ENCODE assay signal across 12 cellular contexts in genomic region chr14:85296466-85297210, GRCh38.
DNase-seq lines count a peak whose midpoint lies in the region; TF ChIP-seq lines count a peak whose summit lies in the region.
"Had no signal": no experiment of that assay in that cellular context is flagged by ENCODE, and none has a peak within 500 bp of the region (broad histone marks: within the 10 kb centered on the region; RNA-seq: fewer than 3 reads in every experiment).

No MANE protein-coding gene starts in this region.

- TF ChIP-seq CTCF in neutrophil (IDR thresholded peaks at IDR 0.05), result no peak
- TF ChIP-seq CTCF in neural progenitor cell (IDR thresholded peaks at IDR 0.05), result no peak

- H3K9me3 ChIP-seq in neutrophil (no peaks in the 10 kb centered on the region), neural progenitor cell (ENCODE audit: low read depth) (no peaks in the 10 kb centered on the region)
- H3K9me3 ChIP-seq in effector memory CD4-positive, alpha-beta T cell (ENCODE audit: control insufficient read depth, low read length), result no peaks in the 10 kb centered on the region
- H3K9me3 ChIP-seq: mucosa of descending colon had no signal

- H3K9ac ChIP-seq in neural progenitor cell, result no peak overlapping the region

- no peaks in the 10 kb centered on the region for H3K27me3 Mint-ChIP-seq in neural progenitor cell (ENCODE audit: insufficient read depth, low read depth)

- H3K4me2 ChIP-seq in neural progenitor cell, result no peak overlapping the region

- H4K20me1 ChIP-seq in neural progenitor cell (ENCODE audit: low read depth), result no peaks in the 10 kb centered on the region

- peak; percentile 37 for DNase-seq in GDM1 (lab: John Stamatoyannopoulos, UW)
- DNase-seq in OCI-M2 (lab: John Stamatoyannopoulos, UW; ENCODE audit: unreplicated experiment), result peak; percentile 78
- DNase-seq in erythroblast (lab: John Stamatoyannopoulos, UW), result peak; percentile 72 to 92
- no peak for DNase-seq in neural progenitor cell (ENCODE audit: low spot score)
- DNase-seq in NCI-H2171 treated with DMSO at 0.1 percent for 48 hours (lab: John Stamatoyannopoulos, UW), result no peak
- DNase-seq in stimulated activated CD4-positive, alpha-beta T cell treated with anti-CD3 and anti-CD28 coated beads, Interleukin-2, amount 100 ng/mL, for 24 hours, result no peak
- DNase-seq in effector memory CD4-positive, alpha-beta T cell, result no peak
- DNase-seq: mucosa of descending colon, NCI-H2081, small intestine had no signal

- peaks cover 3% of the 10 kb centered on the region for H3K9me3 Mint-ChIP-seq in neural progenitor cell

- no peaks in the 10 kb centered on the region for H3K36me3 ChIP-seq in neutrophil
- H3K36me3 ChIP-seq in neural progenitor cell, result no peaks in the 10 kb centered on the region
- no peaks in the 10 kb centered on the region for H3K36me3 ChIP-seq in effector memory CD4-positive, alpha-beta T cell (ENCODE audit: control insufficient read depth, insufficient read depth, low read length)

- H3K27me3 ChIP-seq in neutrophil (no peaks in the 10 kb centered on the region), neural progenitor cell (no peaks in the 10 kb centered on the region)
- no peaks in the 10 kb centered on the region for H3K27me3 ChIP-seq in effector memory CD4-positive, alpha-beta T cell (replicated peaks; ENCODE audit: control insufficient read depth, insufficient read depth, low read length, poor library complexity, severe bottlenecking)

- H3K36me3 Mint-ChIP-seq in neural progenitor cell, result no peaks in the 10 kb centered on the region

- no peak for TF ChIP-seq POLR2A in erythroblast (IDR thresholded peaks at IDR 0.05; ENCODE audit: low read length)

- H3K4me3 Mint-ChIP-seq in neural progenitor cell, result no peak overlapping the region
- H3K4me3 Mint-ChIP-seq: activated T-helper 1 cell treated with anti-CD3 and anti-CD28 coated beads, Interleukin-12 subunit alpha, Interleukin-12 subunit beta, Interleukin-2, Interleukin-4 antibody, amounts not matched to agents 30 ng/mL and 10 ng/mL and 1 ng/mL, durations not matched to agents 14 hours and 24 hours and 36 hours had no signal

- no peak overlapping the region for H2AFZ ChIP-seq in neural progenitor cell (replicated peaks)

- no peaks in the 10 kb centered on the region for H3K79me2 ChIP-seq in neural progenitor cell (ENCODE audit: low read depth)

- no peaks in the 10 kb centered on the region for H3K4me1 Mint-ChIP-seq in neural progenitor cell

- H3K27ac ChIP-seq in neutrophil (peak overlapping the region; percentile 80), neural progenitor cell (no peak overlapping the region)
- H3K27ac ChIP-seq in effector memory CD4-positive, alpha-beta T cell (ENCODE audit: insufficient read depth, low read length, poor library complexity, severe bottlenecking), result no peak overlapping the region

- peaks cover 21 to 37% of the 10 kb centered on the region in 2 experiments for H3K4me1 ChIP-seq in neutrophil (ENCODE audit: control insufficient read depth in 1 of 2, insufficient read depth in 1 of 2, low read depth in 1 of 2, low read length in 1 of 2)
- no peaks in the 10 kb centered on the region for H3K4me1 ChIP-seq in neural progenitor cell
- H3K4me1 ChIP-seq in effector memory CD4-positive, alpha-beta T cell (ENCODE audit: control insufficient read depth, insufficient read depth, low read length, poor library complexity, severe bottlenecking), result no peaks in the 10 kb centered on the region

- H3K27ac Mint-ChIP-seq in neural progenitor cell, result no peak overlapping the region
- H3K27ac Mint-ChIP-seq: activated T-helper 1 cell treated with anti-CD3 and anti-CD28 coated beads, Interleukin-12 subunit alpha, Interleukin-12 subunit beta, Interleukin-2, Interleukin-4 antibody, amounts not matched to agents 30 ng/mL and 10 ng/mL and 1 ng/mL, durations not matched to agents 14 hours and 24 hours and 36 hours had no signal

- no peak overlapping the region for H3K4me3 ChIP-seq in neutrophil (ENCODE audit: low read depth in 1 of 2, low read length in 1 of 2)
- no peak overlapping the region for H3K4me3 ChIP-seq in neural progenitor cell
- H3K4me3 ChIP-seq in effector memory CD4-positive, alpha-beta T cell (ENCODE audit: insufficient read depth, low read depth, low read length, poor library complexity, severe bottlenecking), result no peak overlapping the region
- H3K4me3 ChIP-seq: mucosa of descending colon had no signal

- no peaks in the 10 kb centered on the region for H3F3A ChIP-seq in neural progenitor cell (ENCODE audit: low read depth)

Comparison
In these comparisons a context has a peak if more than half of its experiments do, and no peak if none do; other contexts are left out.
1. DNase-seq: peak in GDM1 (single experiment), OCI-M2 (single experiment) and erythroblast (2 of 2); none in neural progenitor cell (single experiment), NCI-H2171 treated with DMSO at 0.1 percent for 48 hours (single experiment), stimulated activated CD4-positive, alpha-beta T cell treated with anti-CD3 and anti-CD28 coated beads, Interleukin-2, amount 100 ng/mL, for 24 hours (0 of 2) and effector memory CD4-positive, alpha-beta T cell (0 of 3).